ENCODE assay signal across 32 cellular contexts in the genomic region with DNA sequence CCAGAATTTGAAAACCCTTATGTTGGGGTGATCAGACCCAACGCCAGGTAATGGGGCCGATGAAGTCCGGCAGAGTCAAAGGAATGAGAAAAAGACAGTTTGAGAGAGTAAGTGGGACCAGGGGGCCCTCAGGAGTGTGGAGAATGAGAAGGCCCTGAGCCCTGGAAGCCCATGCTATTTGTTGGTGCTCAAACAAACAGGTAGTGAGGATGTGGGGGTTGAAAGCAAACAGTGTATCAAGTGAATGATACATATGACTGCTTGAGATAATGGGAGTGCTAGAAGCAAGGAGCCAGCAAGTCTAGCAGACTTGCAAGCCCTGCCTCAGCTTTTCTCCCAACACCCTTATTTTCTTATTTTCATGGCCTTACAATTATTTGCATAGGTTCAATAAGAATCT. TPM values are rescaled to one million over a fixed set of nuclear protein-coding genes. Genes with fewer than 3 reads are reported as not detected.
"Had no signal": no experiment of that assay in that cellular context is flagged by ENCODE, and none has a peak within 500 bp of the region (broad histone marks: within the 10 kb centered on the region; RNA-seq: fewer than 3 reads in every experiment).

No MANE protein-coding gene starts in this region.

- H3K27ac ChIP-seq: ascending aorta, cardiac muscle cell, WERI-Rb-1 had no signal

- DNase-seq: activated CD4-positive, alpha-beta memory T cell treated with anti-CD3 and anti-CD28 coated beads, Interleukin-2, amount 10 ng/mL, durations not matched to agents 7 days and 5 days; activated CD4-positive, alpha-beta T cell treated with anti-CD3 and anti-CD28 coated beads for 1 hour; activated CD4-positive, alpha-beta T cell treated with anti-CD3 and anti-CD28 coated beads for 36 hours; activated CD4-positive, alpha-beta T cell treated with anti-CD3 and anti-CD28 coated beads for 48 hours; activated CD4-positive, alpha-beta T cell treated with anti-CD3 and anti-CD28 coated beads, Interleukin-2, amount 10 ng/mL, durations not matched to agents 7 days and 5 days; activated CD4-positive, alpha-beta T cell treated with anti-CD3 and anti-CD28 coated beads, Interleukin-2, amount 50 U/mL, for 48 hours; activated CD4-positive, CD25-positive, alpha-beta regulatory T cell; activated CD8-positive, alpha-beta memory T cell treated with anti-CD3 and anti-CD28 coated beads for 24 hours; activated CD8-positive, alpha-beta memory T cell treated with anti-CD3 and anti-CD28 coated beads, Interleukin-2, amount 10 ng/mL, durations not matched to agents 7 days and 5 days; activated CD8-positive, alpha-beta memory T cell treated with anti-CD3 and anti-CD28 coated beads, Interleukin-2, amount 50 U/mL, for 48 hours; activated CD8-positive, alpha-beta T cell treated with anti-CD3 and anti-CD28 coated beads, Interleukin-2, amount 10 ng/mL, durations not matched to agents 7 days and 5 days; activated effector memory CD4-positive, alpha-beta T cell treated with Interleukin-2 at 50 U/mL for 16 hours; activated gamma-delta T cell; activated naive CD4-positive, alpha-beta T cell treated with anti-CD3 and anti-CD28 coated beads, Interleukin-2, amount 10 ng/mL, durations not matched to agents 7 days and 5 days; activated naive CD4-positive, alpha-beta T cell treated with Interleukin-2 at 50 U/mL for 16 hours; activated naive CD8-positive, alpha-beta T cell treated with anti-CD3 and anti-CD28 coated beads, Interleukin-2, amount 10 ng/mL, durations not matched to agents 7 days and 5 days; activated naive CD8-positive, alpha-beta T cell treated with anti-CD3 and anti-CD28 coated beads, Interleukin-2, amount 50 U/mL, for 24 hours; activated T-cell treated with anti-CD3 and anti-CD28 coated beads, Interleukin-2, amount 50 U/mL, for 24 hours; activated T-cell treated with anti-CD3 and anti-CD28 coated beads, Interleukin-2, amount 50 U/mL, for 48 hours; amygdala; anterior cingulate cortex; caudate nucleus; cerebellar nuclear complex; T-helper 2 cell; T-helper 9 cell; WERI-Rb-1 had no signal

- H3K27me3 ChIP-seq: ascending aorta, cardiac muscle cell had no signal

- H3K36me3 ChIP-seq: ascending aorta, cardiac muscle cell, WERI-Rb-1 had no signal

- H3K9me3 ChIP-seq: ascending aorta had no signal

- H3K4me3 ChIP-seq: ascending aorta, cardiac muscle cell had no signal

- H3K4me1 ChIP-seq: ascending aorta had no signal

RNA-seq across cellular contexts. Expression of gene SEPTIN14, which starts 11.2 kb away (rescaled TPM):
- total RNA-seq: activated CD4-positive, alpha-beta memory T cell treated with anti-CD3 and anti-CD28 coated beads, Interleukin-2, amount 10 ng/mL, durations not matched to agents 7 days and 5 days; activated CD4-positive, alpha-beta T cell treated with anti-CD3 and anti-CD28 coated beads for 36 hours; activated CD4-positive, alpha-beta T cell treated with anti-CD3 and anti-CD28 coated beads, Interleukin-2, amount 10 ng/mL, durations not matched to agents 7 days and 5 days; activated CD8-positive, alpha-beta memory T cell treated with anti-CD3 and anti-CD28 coated beads, Interleukin-2, amount 10 ng/mL, durations not matched to agents 7 days and 5 days; activated CD8-positive, alpha-beta T cell treated with anti-CD3 and anti-CD28 coated beads, Interleukin-2, amount 10 ng/mL, durations not matched to agents 7 days and 5 days; activated naive CD8-positive, alpha-beta T cell treated with anti-CD3 and anti-CD28 coated beads, Interleukin-2, amount 10 ng/mL, durations not matched to agents 7 days and 5 days; activated T-helper 2 cell treated with anti-CD3 and anti-CD28 coated beads, Interferon-gamma antibody, Interleukin-2, Interleukin-4, amounts not matched to agents 10 μg/mL and 5 μg/mL and 100 μg/mL, durations not matched to agents 14 hours and 24 hours and 36 hours; ascending aorta; bronchial epithelial cell; cardiac muscle cell; chondrocyte had no signal
- polyA plus RNA-seq: adipose tissue, cardiac muscle cell had no signal
